ENCODE assay signal across 17 cellular contexts in genomic region chr14:41302776-41303175, GRCh38.
"Had no signal": no experiment of that assay in that cellular context is flagged by ENCODE, and none has a peak within 500 bp of the region (broad histone marks: within the 10 kb centered on the region; RNA-seq: fewer than 3 reads in every experiment).

No MANE protein-coding gene starts in this region.

- H3K27me3 ChIP-seq: gastrocnemius medialis, left lung, right atrium auricular region had no signal

- DNase-seq: activated B cell treated with CpG ODN at 0.5 μM for 24 hours; activated CD4-positive, alpha-beta memory T cell treated with anti-CD3 and anti-CD28 coated beads for 36 hours; activated CD4-positive, alpha-beta T cell treated with anti-CD3 and anti-CD28 coated beads for 4 hours; activated gamma-delta T cell treated with Interleukin-2 at 50 U/mL for 16 hours; activated T-cell treated with anti-CD3 and anti-CD28 coated beads for 4 hours; amniotic stem cell; effector CD8-positive, alpha-beta T cell; gastrocnemius medialis; head of caudate nucleus; left lung; midbrain; nephron progenitor cell; stimulated activated CD4-positive, alpha-beta T cell treated with anti-CD3 and anti-CD28 coated beads, Interleukin-2, amount 100 ng/mL, for 24 hours; trophoblast cell had no signal

- H3K36me3 ChIP-seq: gastrocnemius medialis, left lung, right atrium auricular region had no signal

- H3K4me1 ChIP-seq: gastrocnemius medialis, left lung, right atrium auricular region had no signal

- ATAC-seq: activated naive CD4-positive, alpha-beta T cell treated with anti-CD3 and anti-CD28 coated beads, Interleukin-2, amount 50 U/mL, for 72 hours; esophagus mucosa; gastrocnemius medialis; left lung had no signal

- H3K4me3 ChIP-seq: gastrocnemius medialis, left lung, right atrium auricular region had no signal

- H3K27ac ChIP-seq: gastrocnemius medialis, left lung, right atrium auricular region had no signal

- H3K9me3 ChIP-seq: gastrocnemius medialis, left lung, right atrium auricular region had no signal
